Comparison of ENCODE assay signal across 20 cellular contexts in the genomic region with DNA sequence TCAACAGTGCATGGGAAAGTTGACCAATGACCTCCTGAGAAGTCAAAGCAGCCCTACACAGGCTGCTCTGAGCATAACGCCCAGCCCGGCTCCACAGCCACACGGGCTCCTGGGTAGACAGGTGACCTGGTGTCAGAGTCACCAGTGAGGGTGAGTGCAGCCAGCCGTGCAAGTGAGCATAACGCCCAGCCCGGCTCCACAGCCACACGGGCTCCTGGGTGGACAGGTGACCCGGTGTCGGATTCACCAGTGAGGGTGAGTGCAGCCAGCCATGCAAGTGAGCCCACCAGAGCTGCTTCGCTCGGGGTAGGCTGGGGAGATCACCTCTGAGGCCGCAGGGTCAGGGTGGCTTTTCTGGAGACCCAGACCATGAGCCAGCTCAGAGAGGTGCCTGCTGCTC.
DNase-seq lines count a peak whose midpoint lies in the region; ATAC-seq, FAIRE-seq and TF ChIP-seq lines count a peak whose summit lies in the region.
"Had no signal": no experiment of that assay in that cellular context is flagged by ENCODE, and none has a peak within 500 bp of the region (broad histone marks: within the 10 kb centered on the region; RNA-seq: fewer than 3 reads in every experiment).

No MANE protein-coding gene starts in this region.

- peak overlapping the region; percentile 48; the same call in 1 of the 2 replicates for H2BK20ac ChIP-seq in H1 (ENCODE audit: low read length)

- peak overlapping the region; percentile 50 for H3K4ac ChIP-seq in H1 (replicated peaks; ENCODE audit: insufficient read length, low read depth, low read length)
- H3K4ac ChIP-seq in neuronal stem cell (ENCODE audit: low read length), result no peak overlapping the region

- H2AFZ ChIP-seq in DND-41 (ENCODE audit: low read depth, low read length) (no peak overlapping the region), H1 (ENCODE audit: low read length) (no peak overlapping the region), neuronal stem cell (ENCODE audit: low read length) (no peak overlapping the region)

- no peak overlapping the region; the same call in 1 of the 2 replicates for H2BK5ac ChIP-seq in H1 (ENCODE audit: low read depth, low read length)
- H2BK5ac ChIP-seq in neuronal stem cell (ENCODE audit: low read length), result no peak overlapping the region

- TF ChIP-seq CTCF in DND-41 (IDR thresholded peaks at IDR 0.05; ENCODE audit: borderline replicate concordance, extremely low read depth, low read length, poor library complexity, severe bottlenecking), result no peak
- TF ChIP-seq CTCF in H1 (IDR thresholded peaks at IDR 0.05; ENCODE audit: control extremely low read depth in 1 of 3, insufficient read depth in 1 of 3, low read depth in 1 of 3, low read length in 3 of 3), result no peak

- ATAC-seq in DND-41 (ENCODE audit: insufficient read depth, low read depth), result no peak
- ATAC-seq in HG03175 (IDR thresholded peaks at IDR 0.05; ENCODE audit: unreplicated experiment), result peak; percentile 56
- ATAC-seq: CD8-positive, alpha-beta T cell; HCT116 had no signal

- no peak overlapping the region for H3K56ac ChIP-seq in H1 (replicated peaks; ENCODE audit: insufficient read length, low read depth, low read length)

- H2AK5ac ChIP-seq in H1 (ENCODE audit: low read depth, low read length) (peak overlapping the region; percentile 65; the same call in 1 of the 2 replicates), neuronal stem cell (ENCODE audit: low read depth, low read length) (no peak overlapping the region)

- H3K79me2 ChIP-seq in DND-41 (ENCODE audit: insufficient read depth, low read length), result no peaks in the 10 kb centered on the region
- no peaks in the 10 kb centered on the region for H3K79me2 ChIP-seq in H1 (ENCODE audit: control insufficient read depth in 1 of 2, insufficient read depth in 2 of 2, low read length in 2 of 2)

- H3K9ac ChIP-seq in DND-41 (ENCODE audit: low read depth, low read length) (no peak overlapping the region), H1 (replicated peaks in 1 of 4; ENCODE audit: extremely low read depth in 1 of 4, low read depth in 3 of 4, low read length in 3 of 4) (no peak overlapping the region), neuronal stem cell (ENCODE audit: low read depth, low read length, poor library complexity) (no peak overlapping the region)
- H3K9ac ChIP-seq: BLaER1 had no signal

- H3K79me1 ChIP-seq in H1 (ENCODE audit: low read depth, low read length) (no peaks in the 10 kb centered on the region), neuronal stem cell (ENCODE audit: low read depth, low read length) (no peaks in the 10 kb centered on the region)

- no peak overlapping the region for H3K4me3 ChIP-seq in DND-41 (ENCODE audit: low read depth in 1 of 2, low read length in 2 of 2)
- no peak overlapping the region for H3K4me3 ChIP-seq in H1 (ENCODE audit: extremely low read depth in 1 of 4, insufficient read depth in 2 of 4, low read depth in 3 of 4, low read length in 4 of 4)
- no peak overlapping the region for H3K4me3 ChIP-seq in neuronal stem cell (ENCODE audit: low read length in 2 of 2)
- H3K4me3 ChIP-seq: BLaER1 had no signal

- no peaks in the 10 kb centered on the region for H4K20me1 ChIP-seq in DND-41 (ENCODE audit: insufficient read depth, low read length)
- H4K20me1 ChIP-seq in H1 (replicated peaks in 1 of 2; ENCODE audit: control insufficient read depth in 1 of 2, insufficient read depth in 2 of 2, low read length in 2 of 2), result no peaks in the 10 kb centered on the region
- H4K20me1 ChIP-seq: BLaER1 had no signal

- H4K91ac ChIP-seq in H1 (replicated peaks; ENCODE audit: insufficient read length, low read length) (no peak overlapping the region), neuronal stem cell (ENCODE audit: low read depth, low read length, poor library complexity) (no peak overlapping the region)

- H3K23me2 ChIP-seq in H1 (ENCODE audit: low read depth, low read length), result no peaks in the 10 kb centered on the region; the same call in 1 of the 2 replicates

- TF ChIP-seq EP300 in H1 (IDR thresholded peaks at IDR 0.05; ENCODE audit: borderline replicate concordance in 1 of 2, low read depth in 2 of 2, low read length in 2 of 2), result no peak

- no peaks in the 10 kb centered on the region for H3K27me3 ChIP-seq in DND-41 (ENCODE audit: insufficient read depth, low read length, poor library complexity)
- no peaks in the 10 kb centered on the region for H3K27me3 ChIP-seq in H1 (replicated peaks in 1 of 4; ENCODE audit: control insufficient read depth in 3 of 4, extremely low read depth in 1 of 4, insufficient read depth in 3 of 4, low read length in 3 of 4)
- no peaks in the 10 kb centered on the region for H3K27me3 ChIP-seq in neuronal stem cell (ENCODE audit: control insufficient read depth in 3 of 3, insufficient read depth in 3 of 3, low read depth in 1 of 3, low read length in 3 of 3)
- H3K27me3 ChIP-seq: BLaER1 had no signal

- H3K36me3 ChIP-seq in DND-41 (ENCODE audit: insufficient read depth, low read length) (no peaks in the 10 kb centered on the region), H1 (ENCODE audit: control insufficient read depth in 2 of 4, insufficient read depth in 4 of 4, low read length in 3 of 4) (no peaks in the 10 kb centered on the region), neuronal stem cell (replicated peaks in 1 of 2; ENCODE audit: control insufficient read depth in 2 of 2, insufficient read depth in 2 of 2, low read length in 2 of 2) (no peaks in the 10 kb centered on the region)
- H3K36me3 ChIP-seq: BLaER1 had no signal

- no peak overlapping the region for H3K18ac ChIP-seq in H1 (ENCODE audit: extremely low read depth, low read length)
- peak overlapping the region; percentile 6 for H3K18ac ChIP-seq in neuronal stem cell (ENCODE audit: low read length)

- 89% methylated on average over 12 of the region's 12 CpGs; no CpG with 5 or more reads in 1 of the 2 experiments for WGBS in H1 (ENCODE audit: extremely low coverage in 1 of 2, insufficient coverage in 1 of 2, insufficient read length in 1 of 2, insufficient replicate concordance in 2 of 2, low coverage in 1 of 2, low lambda C conversion rate in 2 of 2, missing lambda C conversion rate in 1 of 2), 2 experiments
- WGBS in neuronal stem cell (ENCODE audit: extremely low coverage in 2 of 2, insufficient read length in 2 of 2, insufficient replicate concordance in 1 of 2), 2 donors, result no CpG with 5 or more reads among the region's 12 CpGs

- FAIRE-seq in H1 (lab: Jason Lieb, UNC), result no peak
- FAIRE-seq: GM12891, GM18507 had no signal

- no peak overlapping the region for H4K8ac ChIP-seq in H1 (ENCODE audit: extremely low read depth, insufficient read depth, low read length)
- H4K8ac ChIP-seq in neuronal stem cell (ENCODE audit: low read depth, low read length), result no peak overlapping the region

- H2BK12ac ChIP-seq in H1 (ENCODE audit: low read depth, low read length), result peak overlapping the region; percentile 39; the same call in 1 of the 2 replicates
- H2BK12ac ChIP-seq in neuronal stem cell (ENCODE audit: low read length), result no peak overlapping the region

- H2BK15ac ChIP-seq in H1 (ENCODE audit: low read length) (no peak overlapping the region), neuronal stem cell (ENCODE audit: low read length) (no peak overlapping the region)

- peaks cover 56% of the 10 kb centered on the region for H3K4me1 ChIP-seq in DND-41 (ENCODE audit: insufficient read depth, low read length)
- peaks cover 0 to 19% (median 9%) of the 10 kb centered on the region in 4 experiments; a peak in 6 of 7 replicates for H3K4me1 ChIP-seq in H1 (replicated peaks in 1 of 4; ENCODE audit: control insufficient read depth in 3 of 4, insufficient read depth in 4 of 4, low read length in 3 of 4)
- H3K4me1 ChIP-seq in neuronal stem cell (ENCODE audit: control insufficient read depth in 2 of 2, insufficient read depth in 1 of 2, low read depth in 1 of 2, low read length in 2 of 2), result peaks cover 0 to 17% of the 10 kb centered on the region in 2 donors
- H3K4me1 ChIP-seq: Caco-2 had no signal

- H3K27ac ChIP-seq in DND-41 (ENCODE audit: low read length), result peak overlapping the region; percentile 99
- H3K27ac ChIP-seq in H1 (ENCODE audit: low read depth, low read length), result no peak overlapping the region
- no peak overlapping the region for H3K27ac ChIP-seq in neuronal stem cell (replicated peaks; ENCODE audit: low read length)
- H3K27ac ChIP-seq: BLaER1, C4-2B had no signal

- DNase-seq in DND-41 (no peak), H1 (ENCODE audit: low read depth in 1 of 2, low spot score in 2 of 2) (no peak), neuronal stem cell (ENCODE audit: low spot score) (no peak), NAMALWA (ENCODE audit: low spot score) (no peak), Ammon's horn (ENCODE audit: low spot score) (no peak), OCI-M1 (lab: John Stamatoyannopoulos, UW) (no peak), NCI-H146 (lab: John Stamatoyannopoulos, UW) (no peak)
- DNase-seq: Caco-2; CD4-positive, CD25-positive, alpha-beta regulatory T cell; CD8-positive, alpha-beta T cell; DMS153; GF-D8; GOT3; H7 had no signal

- H3K14ac ChIP-seq in H1 (ENCODE audit: insufficient read length), result no peak overlapping the region
- no peak overlapping the region for H3K14ac ChIP-seq in neuronal stem cell (ENCODE audit: low read length)

- H4K5ac ChIP-seq in H1 (ENCODE audit: insufficient read length, low read depth, low read length), result no peak overlapping the region

- TF ChIP-seq POLR2A in H1 (IDR thresholded peaks at IDR 0.05; ENCODE audit: control extremely low read depth in 1 of 2, low read depth in 2 of 2, low read length in 2 of 2), result no peak

- POLR2A ChIA-PET in H1 (lab: Charles Lee; ENCODE audit: partially characterized antibody), result no interaction called here

- CTCF ChIA-PET in H1 (lab: Charles Lee; ENCODE audit: partially characterized antibody), result interaction anchor here (1.7 kb wide), 1 partner anchor 10 kb away, joined by 6 read pairs; no protein-coding TSS in a partner anchor

- H3K9me3 ChIP-seq in DND-41 (ENCODE audit: insufficient read depth, low read length, severe bottlenecking), result peaks cover 5% of the 10 kb centered on the region
- H3K9me3 ChIP-seq in H1 (ENCODE audit: insufficient read depth in 2 of 2, low read depth in 1 of 2, low read length in 1 of 2), result no peaks in the 10 kb centered on the region
- no peaks in the 10 kb centered on the region for H3K9me3 ChIP-seq in neuronal stem cell (replicated peaks in 1 of 2; ENCODE audit: control insufficient read depth in 2 of 2, insufficient read depth in 1 of 2, low read depth in 1 of 2, low read length in 2 of 2)
- H3K9me3 ChIP-seq: Caco-2 had no signal

- H3K4me2 ChIP-seq in DND-41 (ENCODE audit: insufficient read depth, low read length) (no peak overlapping the region), H1 (ENCODE audit: insufficient read depth in 1 of 2, low read depth in 2 of 2, low read length in 2 of 2) (no peak overlapping the region), neuronal stem cell (ENCODE audit: insufficient read depth, low read length, poor library complexity, severe bottlenecking) (no peak overlapping the region)
- H3K4me2 ChIP-seq: BLaER1 had no signal

- TF ChIP-seq RAD21 in H1 (IDR thresholded peaks at IDR 0.05 in 1 of 2, conservative IDR thresholded peaks at IDR 0.05 in 1 of 2; ENCODE audit: low read depth in 2 of 2, low read length in 2 of 2), result no peak

- H2BK120ac ChIP-seq in H1 (replicated peaks; ENCODE audit: low read depth, low read length), result no peak overlapping the region
- H2BK120ac ChIP-seq in neuronal stem cell (ENCODE audit: low read depth, low read length), result no peak overlapping the region

- no peak overlapping the region for H3K23ac ChIP-seq in H1 (ENCODE audit: insufficient read length)
- H3K23ac ChIP-seq in neuronal stem cell (ENCODE audit: low read depth, low read length, poor library complexity), result no peak overlapping the region
